Comparison of ENCODE assay signal across 29 cellular contexts in genomic region chr2:180161415-180161814, GRCh38.
"Had no signal": no experiment of that assay in that cellular context is flagged by ENCODE, and none has a peak within 500 bp of the region (broad histone marks: within the 10 kb centered on the region; RNA-seq: fewer than 3 reads in every experiment).

No MANE protein-coding gene starts in this region.

- H3K4me2 ChIP-seq: hepatocyte had no signal

- H3K79me2 ChIP-seq: hepatocyte had no signal

- H3K9me3 ChIP-seq: adrenal gland, body of pancreas, esophagus muscularis mucosa, gastroesophageal sphincter, heart right ventricle had no signal

- ATAC-seq: activated CD4-positive, CD25-positive, alpha-beta regulatory T cell treated with anti-CD3 and anti-CD28 coated beads, Interleukin-2, amount 50 U/mL, for 24 hours; activated CD8-positive, alpha-beta T cell treated with anti-CD3 and anti-CD28 coated beads for 36 hours; activated naive CD8-positive, alpha-beta T cell treated with anti-CD3 and anti-CD28 coated beads, Interleukin-2, amount 50 U/mL, for 24 hours; body of pancreas; effector memory CD8-positive, alpha-beta T cell; foreskin keratinocyte; gastroesophageal sphincter; heart right ventricle had no signal

- H3K27ac ChIP-seq: adrenal gland, body of pancreas, esophagus muscularis mucosa, foreskin keratinocyte, gastroesophageal sphincter, heart right ventricle, hepatocyte, WERI-Rb-1 had no signal

- H3K4me3 ChIP-seq: adrenal gland, body of pancreas, esophagus muscularis mucosa, gastroesophageal sphincter, heart right ventricle, hepatocyte had no signal

- H3K27me3 ChIP-seq: adrenal gland, body of pancreas, esophagus muscularis mucosa, foreskin keratinocyte, gastroesophageal sphincter, heart right ventricle, hepatocyte had no signal

- H3K36me3 ChIP-seq: adrenal gland, esophagus muscularis mucosa, gastroesophageal sphincter, heart right ventricle, WERI-Rb-1 had no signal

- H2AFZ ChIP-seq: hepatocyte had no signal

- H3K4me1 ChIP-seq: adrenal gland, body of pancreas, esophagus muscularis mucosa, foreskin keratinocyte, gastroesophageal sphincter, heart right ventricle had no signal

- DNase-seq: activated B cell treated with CpG ODN at 0.5 μM for 24 hours; activated CD4-positive, alpha-beta T cell treated with anti-CD3 and anti-CD28 coated beads for 48 hours; activated CD4-positive, alpha-beta T cell treated with anti-CD3 and anti-CD28 coated beads, Interleukin-2, amount 50 U/mL, for 1 hour; activated CD4-positive, alpha-beta T cell treated with anti-CD3 and anti-CD28 coated beads, Interleukin-2, amount 50 U/mL, for 48 hours; activated CD8-positive, alpha-beta memory T cell treated with anti-CD3 and anti-CD28 coated beads for 24 hours; activated CD8-positive, alpha-beta T cell treated with anti-CD3 and anti-CD28 coated beads for 36 hours; activated effector memory CD4-positive, alpha-beta T cell treated with anti-CD3 and anti-CD28 coated beads, Interleukin-2, amount 50 U/mL, for 16 hours; activated naive CD4-positive, alpha-beta T cell treated with anti-CD3 and anti-CD28 coated beads for 36 hours; activated naive CD8-positive, alpha-beta T cell treated with anti-CD3 and anti-CD28 coated beads for 36 hours; activated naive CD8-positive, alpha-beta T cell treated with anti-CD3 and anti-CD28 coated beads, Interleukin-2, amount 50 U/mL, for 24 hours; activated T-cell treated with anti-CD3 and anti-CD28 coated beads, Interleukin-2, amount 50 U/mL, for 48 hours; adrenal gland; amygdala; aorta; body of pancreas; caudate nucleus; cortex of kidney; dermis blood vessel endothelial cell; effector CD4-positive, alpha-beta T cell; effector memory CD8-positive, alpha-beta T cell; erythroblast; foreskin keratinocyte; heart right ventricle; T1000; WERI-Rb-1 had no signal
